ENCODE assay signal across 20 cellular contexts in the genomic region with DNA sequence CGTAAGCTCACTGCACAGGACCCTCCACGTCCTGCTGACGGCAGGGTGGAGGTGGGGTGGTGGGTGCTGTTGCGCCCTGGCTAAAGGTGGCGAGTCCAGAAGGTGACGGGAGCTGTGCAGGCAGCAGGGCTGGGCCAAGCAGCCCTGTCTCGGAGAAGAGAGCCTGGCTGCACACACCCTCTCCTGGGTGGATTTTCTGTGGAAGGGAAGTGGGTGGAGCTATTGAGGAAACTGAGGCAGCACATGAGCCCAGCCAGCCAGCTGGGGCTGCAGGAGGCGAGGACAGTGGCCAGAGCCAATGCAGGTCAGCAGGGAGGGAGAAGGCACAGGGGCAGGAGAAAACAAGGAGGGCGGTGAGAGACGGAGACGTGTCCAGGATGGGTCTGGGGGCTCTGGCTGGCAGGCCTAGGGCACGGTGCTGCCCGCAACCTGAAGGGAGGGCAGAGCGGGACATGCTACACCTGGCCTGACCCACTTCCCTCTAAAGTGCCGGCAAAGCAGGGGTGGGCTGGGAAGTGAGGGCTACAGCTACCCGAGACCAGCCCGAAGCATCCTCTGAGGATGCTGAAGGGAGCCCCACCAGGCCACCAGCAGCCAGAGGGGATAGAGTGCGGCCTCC. TPM values are rescaled to one million over a fixed set of nuclear protein-coding genes. Genes with fewer than 3 reads are reported as not detected.
"Had no signal": no experiment of that assay in that cellular context is flagged by ENCODE, and none has a peak within 500 bp of the region (broad histone marks: within the 10 kb centered on the region; RNA-seq: fewer than 3 reads in every experiment).

No MANE protein-coding gene starts in this region.

- H3K4me3 Mint-ChIP-seq: activated CD4-positive, alpha-beta T cell treated with anti-CD3 and anti-CD28 coated beads for 36 hours; activated CD8-positive, alpha-beta T cell treated with anti-CD3 and anti-CD28 coated beads for 36 hours; activated naive CD4-positive, alpha-beta T cell treated with anti-CD3 and anti-CD28 coated beads, Interleukin-2, amount 50 U/mL, for 24 hours; activated T-cell treated with anti-CD3 and anti-CD28 coated beads, Interleukin-2, amount 50 U/mL, for 72 hours had no signal

- ATAC-seq: activated CD4-positive, alpha-beta T cell treated with anti-CD3 and anti-CD28 coated beads for 36 hours; activated CD8-positive, alpha-beta T cell treated with anti-CD3 and anti-CD28 coated beads for 36 hours; activated T-cell treated with anti-CD3 and anti-CD28 coated beads, Interleukin-2, amount 50 U/mL, for 72 hours had no signal

- H3K4me3 ChIP-seq: cardiac muscle cell, Peyer's patch, SJCRH30 had no signal

- H3K27me3 Mint-ChIP-seq: activated CD4-positive, alpha-beta T cell treated with anti-CD3 and anti-CD28 coated beads for 36 hours; activated CD8-positive, alpha-beta T cell treated with anti-CD3 and anti-CD28 coated beads for 36 hours; activated naive CD4-positive, alpha-beta T cell treated with anti-CD3 and anti-CD28 coated beads, Interleukin-2, amount 50 U/mL, for 24 hours had no signal

- H3K4me1 ChIP-seq: Peyer's patch, SJCRH30 had no signal

- H3K4me1 Mint-ChIP-seq: activated CD4-positive, alpha-beta T cell treated with anti-CD3 and anti-CD28 coated beads for 36 hours had no signal

- H3K9me3 ChIP-seq: Peyer's patch, SJCRH30, SK-N-SH had no signal

- H3K9ac ChIP-seq: KMS-11, SK-N-SH had no signal

- H3K4me2 ChIP-seq: KMS-11, SK-N-SH had no signal

- H3K27ac Mint-ChIP-seq: activated CD4-positive, alpha-beta T cell treated with anti-CD3 and anti-CD28 coated beads for 36 hours; activated CD8-positive, alpha-beta T cell treated with anti-CD3 and anti-CD28 coated beads for 36 hours; activated naive CD4-positive, alpha-beta T cell treated with anti-CD3 and anti-CD28 coated beads, Interleukin-2, amount 50 U/mL, for 24 hours; activated T-cell treated with anti-CD3 and anti-CD28 coated beads, Interleukin-2, amount 50 U/mL, for 72 hours had no signal

- H3K27me3 ChIP-seq: brain microvascular endothelial cell, cardiac muscle cell, Peyer's patch, SJCRH30 had no signal

- H3K9me3 Mint-ChIP-seq: activated CD8-positive, alpha-beta T cell treated with anti-CD3 and anti-CD28 coated beads for 36 hours; activated naive CD4-positive, alpha-beta T cell treated with anti-CD3 and anti-CD28 coated beads, Interleukin-2, amount 50 U/mL, for 24 hours; activated T-cell treated with anti-CD3 and anti-CD28 coated beads, Interleukin-2, amount 50 U/mL, for 72 hours had no signal

- H3K27ac ChIP-seq: brain microvascular endothelial cell, cardiac muscle cell, KMS-11, Peyer's patch, SJCRH30, VCaP had no signal

- DNase-seq: activated CD4-positive, alpha-beta T cell treated with anti-CD3 and anti-CD28 coated beads for 36 hours; activated CD8-positive, alpha-beta memory T cell treated with anti-CD3 and anti-CD28 coated beads, Interleukin-2, amount 50 U/mL, for 4 hours; activated CD8-positive, alpha-beta T cell treated with anti-CD3 and anti-CD28 coated beads for 36 hours; activated T-cell treated with anti-CD3 and anti-CD28 coated beads, Interleukin-2, amount 50 U/mL, for 72 hours; brain microvascular endothelial cell; NCI-H1092; NCI-H1417 treated with DMSO at 0.1 percent for 48 hours; NCI-H1694; NCI-H2029 treated with DMSO at 0.1 percent for 48 hours; NCI-H446; NCI-H524; Peyer's patch; Right ventricle myocardium superior; SJCRH30; SK-N-SH; T-helper 1 cell had no signal

- H3K36me3 ChIP-seq: brain microvascular endothelial cell, cardiac muscle cell had no signal

RNA-seq across cellular contexts. Expression of a gene that starts 20.5 kb away (rescaled TPM):
- total RNA-seq: SJCRH30 had no signal
